Comparison of ENCODE assay signal across 18 cellular contexts in the genomic region with DNA sequence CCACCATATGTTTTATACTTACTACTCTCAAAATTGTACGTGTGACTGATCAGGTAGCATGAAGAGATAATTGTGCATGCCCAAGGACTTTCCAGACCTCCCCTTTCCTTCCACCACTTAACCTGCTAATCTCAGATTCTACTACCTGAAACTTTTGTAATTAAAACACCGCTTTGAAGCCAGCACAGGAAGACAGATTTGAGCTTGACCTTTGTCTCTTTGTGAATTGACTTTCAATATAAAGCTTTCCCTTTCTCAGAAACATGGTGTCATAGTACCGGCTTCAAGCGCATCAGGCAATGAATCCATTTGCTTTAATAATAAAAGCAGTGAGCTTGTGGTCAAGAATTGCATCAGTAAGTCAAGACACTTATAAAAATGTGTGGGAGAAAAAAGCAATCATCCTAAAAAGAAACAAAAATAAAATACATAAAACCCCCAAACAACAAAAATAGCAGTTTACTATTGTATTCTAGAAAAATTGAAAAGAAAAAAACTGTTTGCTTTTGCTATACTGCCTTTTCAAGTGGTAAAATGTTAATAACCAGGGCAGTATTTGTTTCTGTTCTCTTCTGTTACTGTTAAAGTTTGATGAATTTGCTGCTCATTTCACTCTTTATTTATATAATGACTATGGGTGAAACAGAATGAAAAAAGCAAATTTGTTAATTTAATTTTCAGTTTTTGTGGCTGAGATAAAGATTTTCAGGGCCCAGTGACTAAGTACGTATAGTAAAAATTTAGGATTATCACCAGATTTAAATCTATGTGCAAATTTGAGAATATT.
DNase-seq lines count a peak whose midpoint lies in the region; ATAC-seq and TF ChIP-seq lines count a peak whose summit lies in the region.
"Had no signal": no experiment of that assay in that cellular context is flagged by ENCODE, and none has a peak within 500 bp of the region (broad histone marks: within the 10 kb centered on the region; RNA-seq: fewer than 3 reads in every experiment).

No MANE protein-coding gene starts in this region.

- no peak overlapping the region for H3K4me3 Mint-ChIP-seq in T-helper 1 cell treated with Interleukin-12 subunit alpha and Interleukin-12 subunit beta and Interleukin-4 antibody, amounts not matched to agents 30 μg/mL and 1 μg/mL, for 36 hours
- peak overlapping the region; percentile 66 to 90 (median 77) for H3K4me3 Mint-ChIP-seq in immature natural killer cell
- no peak overlapping the region for H3K4me3 Mint-ChIP-seq in activated CD8-positive, alpha-beta T cell treated with anti-CD3 and anti-CD28 coated beads, Interleukin-2, amount 10 ng/mL, durations not matched to agents 7 days and 5 days
- H3K4me3 Mint-ChIP-seq: CD14-positive monocyte, T-helper 17 cell had no signal

- H2AFZ ChIP-seq in MM.1S (ENCODE audit: low read length): 0 out of 2 replicates have a peak overlapping the region, but pooled peaks have one; percentile 31

- no peaks in the 10 kb centered on the region for H4K20me1 ChIP-seq in MM.1S (ENCODE audit: insufficient read depth, low read length)

- ATAC-seq in GM19324 (IDR thresholded peaks at IDR 0.05; ENCODE audit: low FRiP score, unreplicated experiment): peak; percentile 49
- ATAC-seq in activated CD8-positive, alpha-beta T cell treated with anti-CD3 and anti-CD28 coated beads, Interleukin-2, amount 10 ng/mL, durations not matched to agents 7 days and 5 days: no peak
- ATAC-seq: Right ventricle myocardium inferior, T-helper 17 cell had no signal

- POLR2A ChIA-PET in activated CD8-positive, alpha-beta T cell treated with anti-CD3 and anti-CD28 coated beads, Interleukin-2, amount 10 ng/mL, durations not matched to agents 7 days and 5 days (lab: Charles Lee): no interaction called here

- DNase-seq in T-helper 1 cell: no peak
- peak; percentile 71 for DNase-seq in MM.1S
- no peak for DNase-seq in immature natural killer cell
- DNase-seq in NCI-H1436 (lab: John Stamatoyannopoulos, UW): no peak
- no peak for DNase-seq in activated CD8-positive, alpha-beta T cell treated with anti-CD3 and anti-CD28 coated beads, Interleukin-2, amount 10 ng/mL, durations not matched to agents 7 days and 5 days
- DNase-seq in NCI-H1105 treated with DMSO at 0.1 percent for 48 hours (lab: John Stamatoyannopoulos, UW): no peak
- DNase-seq: COR-L47, DMS153, Kasumi-1, NCI-H1694 treated with DMSO at 0.1 percent for 48 hours, NCI-H69, T-helper 17 cell had no signal

- CTCF ChIA-PET in activated CD8-positive, alpha-beta T cell treated with anti-CD3 and anti-CD28 coated beads, Interleukin-2, amount 10 ng/mL, durations not matched to agents 7 days and 5 days (lab: Charles Lee): no interaction called here

- peaks cover 26% of the 10 kb centered on the region for H3F3A ChIP-seq in MM.1S (ENCODE audit: insufficient read depth, low read length)

- H3K79me2 ChIP-seq in MM.1S (ENCODE audit: low read length): no peaks in the 10 kb centered on the region

- H3K9me3 Mint-ChIP-seq in T-helper 1 cell treated with Interleukin-12 subunit alpha and Interleukin-12 subunit beta and Interleukin-4 antibody, amounts not matched to agents 30 μg/mL and 1 μg/mL, for 36 hours: peaks cover 20% of the 10 kb centered on the region
- H3K9me3 Mint-ChIP-seq in immature natural killer cell: peaks cover 0 to 20% (median 0%) of the 10 kb centered on the region in 6 donors
- peaks cover 13% of the 10 kb centered on the region for H3K9me3 Mint-ChIP-seq in activated CD8-positive, alpha-beta T cell treated with anti-CD3 and anti-CD28 coated beads, Interleukin-2, amount 10 ng/mL, durations not matched to agents 7 days and 5 days (ENCODE audit: insufficient read depth)

- no peak for TF ChIP-seq CTCF in MM.1S (IDR thresholded peaks at IDR 0.05; ENCODE audit: low read length)

- H3K9me3 ChIP-seq in MM.1S (replicated peaks; ENCODE audit: insufficient read depth, low read length): no peaks in the 10 kb centered on the region
- H3K9me3 ChIP-seq: HAP-1 had no signal

- peaks cover 26% of the 10 kb centered on the region for H3K4me1 ChIP-seq in MM.1S (ENCODE audit: low read length)
- H3K4me1 ChIP-seq: HAP-1 had no signal

- H3K4me3 ChIP-seq in MM.1S (ENCODE audit: low read length): peak overlapping the region; percentile 42; the same call in 1 of the 2 replicates
- H3K4me3 ChIP-seq: HAP-1, SK-N-MC had no signal

- H3K9me2 ChIP-seq in MM.1S (replicated peaks; ENCODE audit: insufficient read depth, low read length): no peaks in the 10 kb centered on the region

- H3K27me3 Mint-ChIP-seq in T-helper 1 cell treated with Interleukin-12 subunit alpha and Interleukin-12 subunit beta and Interleukin-4 antibody, amounts not matched to agents 30 μg/mL and 1 μg/mL, for 36 hours (ENCODE audit: low read depth): no peaks in the 10 kb centered on the region
- H3K27me3 Mint-ChIP-seq in immature natural killer cell (ENCODE audit: low read depth in 3 of 3): no peaks in the 10 kb centered on the region
- H3K27me3 Mint-ChIP-seq in activated CD8-positive, alpha-beta T cell treated with anti-CD3 and anti-CD28 coated beads, Interleukin-2, amount 10 ng/mL, durations not matched to agents 7 days and 5 days (ENCODE audit: low read depth): no peaks in the 10 kb centered on the region
- H3K27me3 Mint-ChIP-seq: T-helper 17 cell had no signal

- peak overlapping the region; percentile 94 for H3K27ac ChIP-seq in MM.1S (ENCODE audit: low read length)
- H3K27ac ChIP-seq: SK-N-MC had no signal

- no peaks in the 10 kb centered on the region for H3K36me3 ChIP-seq in MM.1S (replicated peaks; ENCODE audit: insufficient read depth, low read length)
- H3K36me3 ChIP-seq: HAP-1 had no signal

- peak overlapping the region; percentile 63 for H3K4me2 ChIP-seq in MM.1S (ENCODE audit: low read depth, low read length)

- H3K9ac ChIP-seq in MM.1S (ENCODE audit: low read length): peak overlapping the region; percentile 62

- peaks cover 8% of the 10 kb centered on the region for H3K4me1 Mint-ChIP-seq in T-helper 1 cell treated with Interleukin-12 subunit alpha and Interleukin-12 subunit beta and Interleukin-4 antibody, amounts not matched to agents 30 μg/mL and 1 μg/mL, for 36 hours (ENCODE audit: low read depth)
- H3K4me1 Mint-ChIP-seq in immature natural killer cell: peaks cover 22 to 33% of the 10 kb centered on the region in 2 donors
- H3K4me1 Mint-ChIP-seq in activated CD8-positive, alpha-beta T cell treated with anti-CD3 and anti-CD28 coated beads, Interleukin-2, amount 10 ng/mL, durations not matched to agents 7 days and 5 days (ENCODE audit: low read depth): no peaks in the 10 kb centered on the region
- H3K4me1 Mint-ChIP-seq: CD14-positive monocyte, T-helper 17 cell had no signal

- H3K36me3 Mint-ChIP-seq in T-helper 1 cell treated with Interleukin-12 subunit alpha and Interleukin-12 subunit beta and Interleukin-4 antibody, amounts not matched to agents 30 μg/mL and 1 μg/mL, for 36 hours (ENCODE audit: low read depth): peaks cover 4% of the 10 kb centered on the region
- H3K36me3 Mint-ChIP-seq in immature natural killer cell: peaks cover 0 to 3% (median 0%) of the 10 kb centered on the region in 3 donors
- no peaks in the 10 kb centered on the region for H3K36me3 Mint-ChIP-seq in activated CD8-positive, alpha-beta T cell treated with anti-CD3 and anti-CD28 coated beads, Interleukin-2, amount 10 ng/mL, durations not matched to agents 7 days and 5 days (ENCODE audit: low read depth)
- H3K36me3 Mint-ChIP-seq: CD14-positive monocyte had no signal

- peak overlapping the region; percentile 73 for H3K27ac Mint-ChIP-seq in T-helper 1 cell treated with Interleukin-12 subunit alpha and Interleukin-12 subunit beta and Interleukin-4 antibody, amounts not matched to agents 30 μg/mL and 1 μg/mL, for 36 hours
- peak overlapping the region; percentile 72 to 91 (median 84) for H3K27ac Mint-ChIP-seq in immature natural killer cell
- H3K27ac Mint-ChIP-seq in activated CD8-positive, alpha-beta T cell treated with anti-CD3 and anti-CD28 coated beads, Interleukin-2, amount 10 ng/mL, durations not matched to agents 7 days and 5 days: no peak overlapping the region
- H3K27ac Mint-ChIP-seq: CD14-positive monocyte, T-helper 17 cell had no signal

- H3K27me3 ChIP-seq in MM.1S (replicated peaks; ENCODE audit: insufficient read depth, low read length): no peaks in the 10 kb centered on the region

Comparison
In these comparisons a context has a peak if more than half of its experiments do, and no peak if none do; other contexts are left out.
1. H3K4me3 Mint-ChIP-seq: peak in immature natural killer cell (5 of 5); none in T-helper 1 cell treated with Interleukin-12 subunit alpha and Interleukin-12 subunit beta and Interleukin-4 antibody, amounts not matched to agents 30 μg/mL and 1 μg/mL, for 36 hours (single experiment) and activated CD8-positive, alpha-beta T cell treated with anti-CD3 and anti-CD28 coated beads, Interleukin-2, amount 10 ng/mL, durations not matched to agents 7 days and 5 days (single experiment).